6 cellular contexts compared by ENCODE assay signal in the genomic region with DNA sequence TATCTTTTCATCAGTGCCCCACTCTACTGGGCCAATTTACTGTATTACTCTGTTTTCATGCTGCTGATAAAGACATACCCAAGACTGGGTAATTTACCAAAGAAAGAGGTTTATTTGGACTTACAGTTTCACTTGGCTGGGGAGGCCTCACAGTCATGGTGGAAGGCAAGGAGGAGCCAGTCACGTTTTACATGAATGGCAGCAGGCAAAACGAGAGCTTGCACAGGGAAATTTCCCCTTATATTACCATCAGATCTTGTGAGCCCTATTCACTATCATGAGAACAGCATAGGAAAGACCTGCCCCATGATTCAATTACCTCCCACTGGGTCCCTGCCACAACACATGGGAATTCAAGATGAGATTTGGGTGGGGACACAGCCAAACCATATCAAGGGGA.
DNase-seq lines count a peak whose midpoint lies in the region; ATAC-seq and TF ChIP-seq lines count a peak whose summit lies in the region.
"Not testable (repeated sequence)": the region's sequence is repeated elsewhere in the genome, so short reads cannot be mapped to it uniquely, and the experiment has no call there.

No MANE protein-coding gene starts in this region.

- not testable (repeated sequence) for H3K4me2 ChIP-seq in GM23338

- H3K27ac ChIP-seq in GM23338 (ENCODE audit: low read depth); endodermal cell (ENCODE audit: low read depth, low read length): not testable (repeated sequence)

- WGBS in endodermal cell (ENCODE audit: insufficient coverage in 1 of 2, insufficient read length in 1 of 2), 2 experiments = 89 to 100% methylated on average over 2 of the region's 2 CpGs

- not testable (repeated sequence) for H3K4me1 ChIP-seq in GM23338 (ENCODE audit: insufficient read depth); endodermal cell (ENCODE audit: control insufficient read depth, insufficient read depth, low read length)

- not testable (repeated sequence) for H3K4me1 Mint-ChIP-seq in GM23338, endodermal cell, nephron progenitor cell
- H3K4me1 Mint-ChIP-seq in WTC11 = peaks cover 13% of the 10 kb centered on the region
- peaks cover 12% of the 10 kb centered on the region for H3K4me1 Mint-ChIP-seq in activated T-helper 17 cell treated with anti-CD3 and anti-CD28 coated beads, Interleukin-2, amount 50 U/mL, for 72 hours

- H3K9me3 Mint-ChIP-seq in GM23338 (peaks cover 30% of the 10 kb centered on the region; the same call in 2 of the 3 replicates), WTC11 (peaks cover 36% of the 10 kb centered on the region), endodermal cell (peaks cover 49% of the 10 kb centered on the region), nephron progenitor cell (peaks cover 62% of the 10 kb centered on the region)
- H3K9me3 Mint-ChIP-seq in activated T-helper 17 cell treated with anti-CD3 and anti-CD28 coated beads, Interleukin-2, amount 50 U/mL, for 72 hours = peaks cover 15% of the 10 kb centered on the region

- H3F3A ChIP-seq in GM23338 (replicated peaks; ENCODE audit: low read depth) = not testable (repeated sequence)

- not testable (repeated sequence) for H3K4me3 Mint-ChIP-seq in GM23338; activated T-helper 17 cell treated with anti-CD3 and anti-CD28 coated beads, Interleukin-2, amount 50 U/mL, for 72 hours; endodermal cell; nephron progenitor cell
- H3K4me3 Mint-ChIP-seq in WTC11 = peak overlapping the region; percentile 56; the same call in 1 of the 2 replicates

- DNase-seq in ELF-1 (ENCODE audit: low read depth, low spot score) = peak; percentile 3
- DNase-seq in GM23338 (ENCODE audit: low spot score); WTC11 (ENCODE audit: low spot score); endodermal cell; nephron progenitor cell: not testable (repeated sequence)

- not testable (repeated sequence) for H3K9me2 ChIP-seq in GM23338 (ENCODE audit: insufficient read depth)

- H3K27ac Mint-ChIP-seq in GM23338, WTC11, endodermal cell: not testable (repeated sequence)
- peak overlapping the region; percentile 43 for H3K27ac Mint-ChIP-seq in activated T-helper 17 cell treated with anti-CD3 and anti-CD28 coated beads, Interleukin-2, amount 50 U/mL, for 72 hours
- peak overlapping the region; percentile 3 for H3K27ac Mint-ChIP-seq in nephron progenitor cell

- peaks cover 16% of the 10 kb centered on the region for H3K36me3 Mint-ChIP-seq in GM23338 (ENCODE audit: low read depth)
- H3K36me3 Mint-ChIP-seq in WTC11 = peaks cover 28% of the 10 kb centered on the region
- peaks cover 21% of the 10 kb centered on the region for H3K36me3 Mint-ChIP-seq in activated T-helper 17 cell treated with anti-CD3 and anti-CD28 coated beads, Interleukin-2, amount 50 U/mL, for 72 hours (ENCODE audit: low read depth)
- peaks cover 35% of the 10 kb centered on the region for H3K36me3 Mint-ChIP-seq in endodermal cell (ENCODE audit: low read depth)
- H3K36me3 Mint-ChIP-seq in nephron progenitor cell (ENCODE audit: low read depth) = peaks cover 52% of the 10 kb centered on the region

- not testable (repeated sequence) for H3K27me3 Mint-ChIP-seq in GM23338 (ENCODE audit: insufficient read depth, low read depth, poor library complexity); WTC11 (ENCODE audit: low read depth); activated T-helper 17 cell treated with anti-CD3 and anti-CD28 coated beads, Interleukin-2, amount 50 U/mL, for 72 hours; endodermal cell (ENCODE audit: insufficient read depth); nephron progenitor cell (ENCODE audit: low read depth, poor library complexity)

- H3K36me3 ChIP-seq in GM23338 (ENCODE audit: insufficient read depth); endodermal cell (ENCODE audit: control insufficient read depth, insufficient read depth, low read length): not testable (repeated sequence)

- H3K79me2 ChIP-seq in GM23338 (replicated peaks; ENCODE audit: insufficient read depth) = not testable (repeated sequence)

- peaks cover 34% of the 10 kb centered on the region for H3K9me3 ChIP-seq in endodermal cell (ENCODE audit: control insufficient read depth, low read length)

- not testable (repeated sequence) for ATAC-seq in GM23338; WTC11; activated T-helper 17 cell treated with anti-CD3 and anti-CD28 coated beads, Interleukin-2, amount 50 U/mL, for 72 hours (replicated peaks)

- H4K20me1 ChIP-seq in GM23338 (replicated peaks; ENCODE audit: insufficient read depth) = not testable (repeated sequence)

- not testable (repeated sequence) for H3K9ac ChIP-seq in endodermal cell (ENCODE audit: extremely low read depth, low read length, poor library complexity, severe bottlenecking)

- not testable (repeated sequence) for H3K27me3 ChIP-seq in GM23338 (ENCODE audit: insufficient read depth); endodermal cell (ENCODE audit: control insufficient read depth, insufficient read depth, low read length, poor library complexity, severe bottlenecking)

- peak overlapping the region; percentile 91 for H2AFZ ChIP-seq in GM23338

- not testable (repeated sequence) for TF ChIP-seq CTCF in GM23338 (conservative IDR thresholded peaks at IDR 0.05; ENCODE audit: low read depth in 2 of 2); WTC11 (IDR thresholded peaks at IDR 0.05); endodermal cell (conservative IDR thresholded peaks at IDR 0.05); nephron progenitor cell (IDR thresholded peaks at IDR 0.05)

- POLR2A ChIA-PET in WTC11 (lab: Charles Lee) = not testable (repeated sequence)

- not testable (repeated sequence) for H3K4me3 ChIP-seq in GM23338
- peak overlapping the region; percentile 53 for H3K4me3 ChIP-seq in endodermal cell (ENCODE audit: low read length)

- CTCF ChIA-PET in WTC11 (lab: Charles Lee) = not testable (repeated sequence)
